1 cellular context compared by ENCODE assay signal in genomic region chr16:13885700-13886099, GRCh38.
TF ChIP-seq lines count a peak whose summit lies in the region.

No MANE protein-coding gene starts in this region.

TF ChIP-seq in HepG2, 621 proteins besides CTCF, POLR2A, EP300 and RAD21 (continued from another document and continues in another):
- TF ChIP-seq GRHL1 (CRISPR knock-in tag; conservative IDR thresholded peaks at IDR 0.05) = no peak
- no peak for TF ChIP-seq ARNT2 (CRISPR knock-in tag; IDR thresholded peaks at IDR 0.05; ENCODE audit: low read depth)
- no peak for TF ChIP-seq SRF (IDR thresholded peaks at IDR 0.05; ENCODE audit: low read depth, low read length)
- TF ChIP-seq BATF2 (CRISPR knock-in tag; IDR thresholded peaks at IDR 0.05) = no peak
- no peak for TF ChIP-seq AKAP8 (CRISPR knock-in tag; IDR thresholded peaks at IDR 0.05)
- no peak for TF ChIP-seq U2AF2 (IDR thresholded peaks at IDR 0.05; ENCODE audit: low read depth, low read length)
- TF ChIP-seq FOXP4 (CRISPR knock-in tag; IDR thresholded peaks at IDR 0.05) = peak; percentile 96
- no peak for TF ChIP-seq ZEB1 (IDR thresholded peaks at IDR 0.05; ENCODE audit: insufficient replicate concordance, low read depth)
- no peak for TF ChIP-seq ZBTB14 (CRISPR knock-in tag; IDR thresholded peaks at IDR 0.05)
- TF ChIP-seq DZIP1 (CRISPR knock-in tag; IDR thresholded peaks at IDR 0.05) = no peak
- TF ChIP-seq KAT8 (CRISPR knock-in tag; IDR thresholded peaks at IDR 0.05) = 0 out of 2 replicates have a peak, but pooled peaks have one; percentile 44
- TF ChIP-seq PHF5A (CRISPR knock-in tag; IDR thresholded peaks at IDR 0.05; ENCODE audit: low read depth, unreplicated experiment) = peak; percentile 83
- no peak for TF ChIP-seq POLR2AphosphoS5 (IDR thresholded peaks at IDR 0.05; ENCODE audit: low read depth, low read length)
- no peak for TF ChIP-seq E2F5 (CRISPR knock-in tag; conservative IDR thresholded peaks at IDR 0.05)
- TF ChIP-seq ZNF746 (CRISPR knock-in tag; IDR thresholded peaks at IDR 0.05) = peak; percentile 57; the same call in 1 of the 2 replicates
- TF ChIP-seq ARID3A (IDR thresholded peaks at IDR 0.05; ENCODE audit: low read depth, low read length) = peak; percentile 79
- no peak for TF ChIP-seq ZNF589 (CRISPR knock-in tag; conservative IDR thresholded peaks at IDR 0.05)
- TF ChIP-seq PHF20 (CRISPR knock-in tag; IDR thresholded peaks at IDR 0.05) = no peak
- TF ChIP-seq NR1H2 (CRISPR knock-in tag; IDR thresholded peaks at IDR 0.05; ENCODE audit: borderline replicate concordance, low read depth) = no peak
- peak; percentile 42; the same call in 1 of the 2 replicates for TF ChIP-seq ZNF574 (CRISPR knock-in tag; IDR thresholded peaks at IDR 0.05)
- TF ChIP-seq NFAT5 (CRISPR knock-in tag; IDR thresholded peaks at IDR 0.05) = no peak
- TF ChIP-seq ZBTB39 (CRISPR knock-in tag; IDR thresholded peaks at IDR 0.05) = no peak
- peak; percentile 73 for TF ChIP-seq TEAD3 (CRISPR knock-in tag; optimal IDR thresholded peaks at IDR 0.05; ENCODE audit: borderline replicate concordance)
- TF ChIP-seq NFE2 (CRISPR knock-in tag; IDR thresholded peaks at IDR 0.05) = no peak
- no peak for TF ChIP-seq MBNL3 (CRISPR knock-in tag; conservative IDR thresholded peaks at IDR 0.05)
- no peak for TF ChIP-seq CREBL2 (CRISPR knock-in tag; IDR thresholded peaks at IDR 0.05; ENCODE audit: borderline replicate concordance)
